Comparison of ENCODE assay signal across 8 cellular contexts in the genomic region with DNA sequence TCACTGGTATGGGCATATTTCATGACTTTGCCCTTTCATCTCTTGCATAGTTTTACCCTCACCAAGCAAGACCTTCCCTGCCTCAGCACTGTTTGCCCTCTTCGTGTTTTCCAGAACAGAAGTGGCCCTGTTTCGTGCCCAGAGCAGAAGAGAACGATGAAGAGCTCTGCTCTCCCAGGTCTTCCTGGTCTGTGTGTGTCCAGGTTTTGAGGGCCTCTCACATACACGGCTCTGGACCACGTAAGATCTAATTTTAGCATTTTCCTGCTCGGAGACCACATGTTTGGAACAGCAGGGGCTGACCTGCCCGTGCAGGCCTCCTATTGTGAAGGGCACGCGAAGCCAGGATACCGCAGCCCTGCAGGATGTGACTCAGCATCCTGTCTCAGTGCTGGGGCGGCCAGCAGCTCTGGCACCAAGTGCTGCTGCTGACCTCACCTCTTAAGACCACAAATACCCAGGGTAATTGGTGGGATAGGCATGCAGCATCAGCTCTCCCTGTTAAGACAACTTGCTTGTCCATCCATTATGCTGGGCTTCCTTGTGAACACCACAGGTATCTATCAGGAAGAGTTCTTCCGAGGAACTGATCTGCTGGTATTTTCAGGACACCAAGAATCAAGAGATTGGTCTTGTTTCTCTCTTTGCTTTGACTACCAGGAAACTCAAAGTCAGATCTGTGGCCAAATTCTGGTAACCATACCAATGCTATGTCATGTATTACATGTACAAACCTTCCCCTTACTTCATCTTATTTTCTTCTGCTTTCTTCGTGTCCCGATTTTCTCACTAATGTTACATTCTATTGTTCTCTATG. TPM values are rescaled to one million over a fixed set of nuclear protein-coding genes. Genes with fewer than 3 reads are reported as not detected.
DNase-seq lines count a peak whose midpoint lies in the region; ATAC-seq, FAIRE-seq and TF ChIP-seq lines count a peak whose summit lies in the region.

No MANE protein-coding gene starts in this region.

- peak overlapping the region; percentile 100 for H3K27ac Mint-ChIP-seq in HFFc6
- peak overlapping the region; percentile 96 for H3K27ac Mint-ChIP-seq in activated CD4-positive, alpha-beta T cell treated with anti-CD3 and anti-CD28 coated beads for 36 hours

- peak; percentile 72 for DNase-seq in GM12891 (ENCODE audit: insufficient read length, low spot score)
- peak; percentile 99 for DNase-seq in HFFc6
- peak in 2 of 3 experiments; percentile 86 to 95 for DNase-seq in NCI-H1417 (lab: John Stamatoyannopoulos, UW)
- DNase-seq in activated CD4-positive, alpha-beta T cell treated with anti-CD3 and anti-CD28 coated beads for 36 hours, result peak; percentile 83
- peak; percentile 89 for DNase-seq in lower lobe of right lung
- DNase-seq in stimulated activated CD8-positive, alpha-beta memory T cell treated with anti-CD3 and anti-CD28 coated beads, Interleukin-15, amount 100 ng/mL, for 48 hours (ENCODE audit: low read depth in 2 of 2), result peak; percentile 79 to 83
- no peak for DNase-seq in HuH-7.5 (ENCODE audit: low spot score)

- peaks cover 92% of the 10 kb centered on the region for H3K4me1 Mint-ChIP-seq in HFFc6 (ENCODE audit: low read depth)
- peaks cover 36% of the 10 kb centered on the region for H3K4me1 Mint-ChIP-seq in activated CD4-positive, alpha-beta T cell treated with anti-CD3 and anti-CD28 coated beads for 36 hours

- peak; percentile 93 for FAIRE-seq in GM12891 (lab: Jason Lieb, UNC)

- peak overlapping the region; percentile 84 for H3K27ac ChIP-seq in cingulate gyrus (ENCODE audit: low read depth, low read length)
- H3K27ac ChIP-seq in lower lobe of right lung, result peak overlapping the region; percentile 86

- H3K27me3 Mint-ChIP-seq in HFFc6 (ENCODE audit: insufficient read depth), result peaks cover 14% of the 10 kb centered on the region
- no peaks in the 10 kb centered on the region for H3K27me3 Mint-ChIP-seq in activated CD4-positive, alpha-beta T cell treated with anti-CD3 and anti-CD28 coated beads for 36 hours

- H3K27me3 ChIP-seq in lower lobe of right lung (ENCODE audit: low read depth), result no peaks in the 10 kb centered on the region

- ATAC-seq in activated CD4-positive, alpha-beta T cell treated with anti-CD3 and anti-CD28 coated beads for 36 hours, result peak; percentile 95
- peak; percentile 92 to 94 for ATAC-seq in lower lobe of right lung

- TF ChIP-seq CTCF in HFFc6 (IDR thresholded peaks at IDR 0.05) (no peak), lower lobe of right lung (IDR thresholded peaks at IDR 0.05) (no peak)

- peak overlapping the region; percentile 90 for H3K4me3 Mint-ChIP-seq in HFFc6
- H3K4me3 Mint-ChIP-seq in activated CD4-positive, alpha-beta T cell treated with anti-CD3 and anti-CD28 coated beads for 36 hours, result peak overlapping the region; percentile 57

- H3K9me3 Mint-ChIP-seq in HFFc6, result no peaks in the 10 kb centered on the region
- H3K9me3 Mint-ChIP-seq in activated CD4-positive, alpha-beta T cell treated with anti-CD3 and anti-CD28 coated beads for 36 hours (ENCODE audit: low read depth), result no peaks in the 10 kb centered on the region

- POLR2A ChIA-PET in activated CD4-positive, alpha-beta T cell treated with anti-CD3 and anti-CD28 coated beads for 36 hours (lab: Charles Lee), result interaction anchor here (0.8 to 1.5 kb wide), 2 partner anchors 19 to 265 kb away, joined by 4 to 11 read pairs; partner anchors contain the start of gene SSH1

- H3K36me3 ChIP-seq in lower lobe of right lung, result peaks cover 25% of the 10 kb centered on the region

- TF ChIP-seq POLR2A in GM12891 (IDR thresholded peaks at IDR 0.05; ENCODE audit: low read depth, low read length), result no peak

- CTCF ChIA-PET in activated CD4-positive, alpha-beta T cell treated with anti-CD3 and anti-CD28 coated beads for 36 hours (lab: Charles Lee), result interaction anchor here (0.8 kb wide), 1 partner anchor 18 kb away, joined by 3 read pairs; no protein-coding TSS in a partner anchor

- peaks cover 68% of the 10 kb centered on the region for H3K36me3 Mint-ChIP-seq in HFFc6 (ENCODE audit: low read depth)
- H3K36me3 Mint-ChIP-seq in activated CD4-positive, alpha-beta T cell treated with anti-CD3 and anti-CD28 coated beads for 36 hours (ENCODE audit: low read depth), result peaks cover 25% of the 10 kb centered on the region

- H3K4me1 ChIP-seq in lower lobe of right lung, result peaks cover 79% of the 10 kb centered on the region

- intact Hi-C loops in activated CD4-positive, alpha-beta T cell treated with anti-CD3 and anti-CD28 coated beads for 36 hours (cut with DNase I, micrococcal nuclease), result loop anchor here (1.0 to 2.0 kb wide), 3 partner anchors 13 to 19 kb away; partner anchors contain the start of gene SSH1 (in 2 of the 2)
- intact Hi-C loops in lower lobe of right lung (cut with DNase I), result no loop called here

- H3K4me3 ChIP-seq in lower lobe of right lung, result no peak overlapping the region

- no peaks in the 10 kb centered on the region for H3K9me3 ChIP-seq in lower lobe of right lung

TF ChIP-seq in GM12891, 5 proteins besides CTCF, POLR2A, EP300 and RAD21:
- TF ChIP-seq POU2F2 (IDR thresholded peaks at IDR 0.05; ENCODE audit: low read depth, low read length) (peak; percentile 70; the same call in 1 of the 2 replicates), TAF1 (IDR thresholded peaks at IDR 0.05; ENCODE audit: low read depth, low read length) (0 out of 2 replicates have a peak, but pooled peaks have one; percentile 29), POLR2AphosphoS5 (IDR thresholded peaks at IDR 0.05; ENCODE audit: low read depth, low read length) (no peak), SPI1 (IDR thresholded peaks at IDR 0.05; ENCODE audit: low read depth, low read length) (no peak), PAX5 (IDR thresholded peaks at IDR 0.05; ENCODE audit: insufficient read depth, low read length, severe bottlenecking) (peak; percentile 58)

RNA-seq across cellular contexts. Expression of gene SSH1, which starts 19.0 kb away (rescaled TPM):
- 10.2 TPM for polyA plus RNA-seq in GM12891 (2012; ENCODE audit: low read depth, missing spikeins)
- total RNA-seq in HFFc6 (2021; fragmentation: NEBNext Ultra II Directional; extraction: Animal tissue kit (Norgen Biotek cat#: 25700)), result 10 to 100 TPM; 75.8 to 96.2 (median 79.1) TPM
- 10 to 100 TPM; 25.0 to 25.4 TPM for total RNA-seq in activated CD4-positive, alpha-beta T cell treated with anti-CD3 and anti-CD28 coated beads for 36 hours
- total RNA-seq in lower lobe of right lung, result 45.6 TPM

RNA-seq across cellular contexts. Expression of gene DAO, which starts 41.5 kb away (rescaled TPM):
- not detected for polyA plus RNA-seq in GM12891 (2012; ENCODE audit: low read depth, missing spikeins)
- total RNA-seq in HFFc6 (2021; fragmentation: NEBNext Ultra II Directional; extraction: Animal tissue kit (Norgen Biotek cat#: 25700)), result not detected
- total RNA-seq in activated CD4-positive, alpha-beta T cell treated with anti-CD3 and anti-CD28 coated beads for 36 hours, result not detected
- not detected for total RNA-seq in lower lobe of right lung
